8 cellular contexts compared by ENCODE assay signal in the genomic region with DNA sequence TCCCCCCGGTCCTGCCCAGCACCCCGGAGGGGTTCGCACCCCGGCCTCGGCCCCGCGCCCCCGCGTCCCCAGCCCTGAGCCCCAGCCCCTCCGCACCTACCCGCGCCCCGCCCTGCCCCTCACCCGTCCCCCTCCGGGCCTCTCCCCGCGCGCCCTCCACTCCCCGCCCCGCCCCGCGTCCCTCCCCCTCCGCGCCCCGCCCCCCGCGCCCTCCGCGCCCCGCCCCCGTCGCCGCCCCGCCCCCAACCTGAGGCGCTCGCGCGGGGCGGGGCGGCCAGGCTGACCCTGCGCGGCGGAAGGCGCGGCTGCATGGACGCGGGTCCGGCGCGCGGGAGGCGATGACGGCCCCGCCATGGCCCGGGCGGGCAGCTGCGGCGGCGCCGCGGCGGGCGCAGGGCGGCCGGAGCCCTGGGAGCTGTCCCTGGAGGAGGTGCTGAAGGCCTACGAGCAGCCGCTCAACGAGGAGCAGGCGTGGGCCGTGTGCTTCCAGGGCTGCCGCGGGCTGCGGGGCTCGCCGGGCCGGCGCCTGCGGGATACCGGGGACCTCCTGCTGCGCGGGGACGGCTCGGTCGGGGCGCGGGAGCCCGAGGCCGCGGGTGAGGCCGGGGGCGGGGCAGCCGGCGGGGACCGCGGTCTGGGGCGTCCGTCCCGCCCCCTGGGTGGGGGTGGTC.
A peak's percentile ranks its signal among the peaks of the same experiment; 100 is the strongest.
DNase-seq lines count a peak whose midpoint lies in the region; ATAC-seq and TF ChIP-seq lines count a peak whose summit lies in the region.

A gene with protein sequence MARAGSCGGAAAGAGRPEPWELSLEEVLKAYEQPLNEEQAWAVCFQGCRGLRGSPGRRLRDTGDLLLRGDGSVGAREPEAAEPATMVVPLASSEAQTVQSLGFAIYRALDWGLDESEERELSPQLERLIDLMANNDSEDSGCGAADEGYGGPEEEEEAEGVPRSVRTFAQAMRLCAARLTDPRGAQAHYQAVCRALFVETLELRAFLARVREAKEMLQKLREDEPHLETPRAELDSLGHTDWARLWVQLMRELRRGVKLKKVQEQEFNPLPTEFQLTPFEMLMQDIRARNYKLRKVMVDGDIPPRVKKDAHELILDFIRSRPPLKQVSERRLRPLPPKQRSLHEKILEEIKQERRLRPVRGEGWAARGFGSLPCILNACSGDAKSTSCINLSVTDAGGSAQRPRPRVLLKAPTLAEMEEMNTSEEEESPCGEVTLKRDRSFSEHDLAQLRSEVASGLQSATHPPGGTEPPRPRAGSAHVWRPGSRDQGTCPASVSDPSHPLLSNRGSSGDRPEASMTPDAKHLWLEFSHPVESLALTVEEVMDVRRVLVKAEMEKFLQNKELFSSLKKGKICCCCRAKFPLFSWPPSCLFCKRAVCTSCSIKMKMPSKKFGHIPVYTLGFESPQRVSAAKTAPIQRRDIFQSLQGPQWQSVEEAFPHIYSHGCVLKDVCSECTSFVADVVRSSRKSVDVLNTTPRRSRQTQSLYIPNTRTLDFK (plus strand): TSS at position 277 of the 671 bp plus-strand sequence. CDS start 76 bp downstream, at position 353.

- in situ Hi-C loops in GM13977 (cut with MboI; ENCODE audit: low pct_unique_long_range_greater_than_20kb, low sequenced_read_pairs, unreplicated experiment): no loop called here

- peak within 1 kb of the TSS; percentile 63 for H3K4me3 ChIP-seq in LNCaP clone FGC (ENCODE audit: low read depth, low read length)

- DNase-seq in GM13977 (ENCODE audit: low spot score): peak; percentile 85
- DNase-seq in LNCaP clone FGC (ENCODE audit: low read depth): peak; percentile 8
- DNase-seq in central memory CD4-positive, alpha-beta T cell: peak; percentile 69
- DNase-seq in islet precursor cell: peak; percentile 90
- peak; percentile 17 to 44 for DNase-seq in stimulated activated CD4-positive, alpha-beta T cell treated with anti-CD3 and anti-CD28 coated beads, Interleukin-12 subunit alpha, Interleukin-12 subunit beta, amount 100 ng/mL, for 24 hours (ENCODE audit: low read depth in 2 of 2)
- DNase-seq in 8988T: no peak

- TF ChIP-seq CTCF in GM13977 (IDR thresholded peaks at IDR 0.05; ENCODE audit: extremely low read depth, insufficient read depth, missing control alignments): no peak
- TF ChIP-seq CTCF in LNCaP clone FGC (IDR thresholded peaks at IDR 0.05; ENCODE audit: control insufficient read depth, extremely low read depth, insufficient read depth): peak; percentile 7; the same call in 1 of the 2 replicates

- peak; percentile 91 to 92 for ATAC-seq in activated CD4-positive, CD25-positive, alpha-beta regulatory T cell treated with anti-CD3 and anti-CD28 coated beads, Interleukin-2, amount 50 U/mL, for 24 hours
- ATAC-seq in HG02970 (IDR thresholded peaks at IDR 0.05; ENCODE audit: low FRiP score, unreplicated experiment): no peak
